In the genomic region with DNA sequence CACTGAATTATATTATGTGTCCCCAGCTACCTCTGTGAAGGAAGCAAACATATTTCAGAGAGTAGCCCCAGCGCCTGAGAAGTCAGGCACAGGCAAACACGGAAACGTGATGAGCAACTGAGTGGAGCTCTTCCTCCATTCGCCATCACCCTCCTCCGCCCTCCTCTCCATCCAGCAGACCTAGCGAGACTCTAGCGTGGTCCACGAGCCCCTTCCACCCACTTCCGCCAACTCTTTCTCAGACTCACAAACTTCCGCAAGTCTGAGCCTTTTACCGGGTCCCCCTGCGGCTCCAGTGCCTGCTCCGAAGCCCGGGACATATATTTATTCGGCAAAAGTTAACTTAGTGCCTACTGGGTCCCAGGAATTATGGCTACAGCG, we compare ENCODE assay signal across 7 cellular contexts. TPM values are rescaled to one million over a fixed set of nuclear protein-coding genes. Genes with fewer than 3 reads are reported as not detected.
DNase-seq lines count a peak whose midpoint lies in the region; ATAC-seq lines count a peak whose summit lies in the region.

No MANE protein-coding gene starts in this region.

- peak; percentile 9 to 63 for DNase-seq in NCI-H524 (lab: John Stamatoyannopoulos, UW)
- DNase-seq in activated CD4-positive, alpha-beta memory T cell treated with anti-CD3 and anti-CD28 coated beads for 36 hours: peak; percentile 76
- peak; percentile 56 to 61 (median 60) for DNase-seq in effector memory CD8-positive, alpha-beta T cell
- DNase-seq in stimulated activated CD8-positive, alpha-beta memory T cell treated with anti-CD3 and anti-CD28 coated beads, Interleukin-4, amount 100 ng/mL, for 1 hour (ENCODE audit: low read depth in 2 of 2, low spot score in 1 of 2): peak; percentile 18 to 35

- intact Hi-C loops in activated CD4-positive, alpha-beta memory T cell treated with anti-CD3 and anti-CD28 coated beads for 36 hours (cut with micrococcal nuclease): loop anchor here (1.0 to 2.0 kb wide), 6 partner anchors 39 to 402 kb away; a partner anchor contains a TSS

- ATAC-seq in GM18502 (IDR thresholded peaks at IDR 0.05; ENCODE audit: poor library complexity, unreplicated experiment) (peak; percentile 35), HG02970 (IDR thresholded peaks at IDR 0.05; ENCODE audit: low FRiP score, unreplicated experiment) (peak; percentile 32)
- peak; percentile 65 for ATAC-seq in effector memory CD8-positive, alpha-beta T cell (replicated peaks)

- H3K9me3 Mint-ChIP-seq in activated CD4-positive, alpha-beta memory T cell treated with anti-CD3 and anti-CD28 coated beads for 36 hours: no peaks in the 10 kb centered on the region
- H3K9me3 Mint-ChIP-seq in effector memory CD8-positive, alpha-beta T cell: no peaks in the 10 kb centered on the region

- H3K4me3 ChIP-seq in mononuclear cell (ENCODE audit: low read length): peak overlapping the region; percentile 87

- POLR2A ChIA-PET in activated CD4-positive, alpha-beta memory T cell treated with anti-CD3 and anti-CD28 coated beads for 36 hours (lab: Charles Lee): interaction anchor here (0.6 to 4.0 kb wide), 13 partner anchors 10 to 1142 kb away, joined by 3 to 23 read pairs (median 4); a partner anchor contains a TSS

- no peaks in the 10 kb centered on the region for H3K9me3 ChIP-seq in mononuclear cell (ENCODE audit: low read depth, low read length)

- CTCF ChIA-PET in activated CD4-positive, alpha-beta memory T cell treated with anti-CD3 and anti-CD28 coated beads for 36 hours (lab: Charles Lee): interaction anchor here (0.8 to 5.7 kb wide), 7 partner anchors 14 to 252 kb away, joined by 3 to 36 read pairs (median 3); no protein-coding TSS in a partner anchor

- peaks cover 20% of the 10 kb centered on the region for H3K4me1 ChIP-seq in mononuclear cell (ENCODE audit: insufficient read depth, low read length)

- peaks cover 43% of the 10 kb centered on the region for H3K4me1 Mint-ChIP-seq in activated CD4-positive, alpha-beta memory T cell treated with anti-CD3 and anti-CD28 coated beads for 36 hours (ENCODE audit: low read depth)
- H3K4me1 Mint-ChIP-seq in effector memory CD8-positive, alpha-beta T cell (ENCODE audit: low read depth in 2 of 2): peaks cover 33 to 41% of the 10 kb centered on the region in 2 donors

- H3K27me3 Mint-ChIP-seq in activated CD4-positive, alpha-beta memory T cell treated with anti-CD3 and anti-CD28 coated beads for 36 hours: no peaks in the 10 kb centered on the region
- no peaks in the 10 kb centered on the region for H3K27me3 Mint-ChIP-seq in effector memory CD8-positive, alpha-beta T cell

- H3K4me3 Mint-ChIP-seq in activated CD4-positive, alpha-beta memory T cell treated with anti-CD3 and anti-CD28 coated beads for 36 hours: peak overlapping the region; percentile 100
- H3K4me3 Mint-ChIP-seq in effector memory CD8-positive, alpha-beta T cell: peak overlapping the region; percentile 99

- peaks cover 54% of the 10 kb centered on the region for H3K36me3 Mint-ChIP-seq in activated CD4-positive, alpha-beta memory T cell treated with anti-CD3 and anti-CD28 coated beads for 36 hours
- peaks cover 47% of the 10 kb centered on the region for H3K36me3 Mint-ChIP-seq in effector memory CD8-positive, alpha-beta T cell (ENCODE audit: insufficient read depth)

- H3K27ac Mint-ChIP-seq in activated CD4-positive, alpha-beta memory T cell treated with anti-CD3 and anti-CD28 coated beads for 36 hours: peak overlapping the region; percentile 100
- H3K27ac Mint-ChIP-seq in effector memory CD8-positive, alpha-beta T cell: peak overlapping the region; percentile 98 to 99

- H3K27me3 ChIP-seq in mononuclear cell (ENCODE audit: insufficient read depth, low read length): no peaks in the 10 kb centered on the region

RNA-seq across cellular contexts. Expression of a gene that starts 0.5 kb away (rescaled TPM):
- 100 to 1,000 TPM; 452 TPM for total RNA-seq in activated CD4-positive, alpha-beta memory T cell treated with anti-CD3 and anti-CD28 coated beads for 36 hours
- 144 TPM for total RNA-seq in mononuclear cell

RNA-seq across cellular contexts. Expression of a gene that starts 38.7 kb away (rescaled TPM):
- 1 to 10 TPM; 6.8 to 6.9 TPM for total RNA-seq in activated CD4-positive, alpha-beta memory T cell treated with anti-CD3 and anti-CD28 coated beads for 36 hours
- 3.1 TPM for total RNA-seq in mononuclear cell

Comparison
In these comparisons a context has a peak if more than half of its experiments do, and no peak if none do; other contexts are left out.
1. Peak in every context shown above with its lines: DNase-seq, ATAC-seq and H3K4me3 ChIP-seq.